In the genomic region with DNA sequence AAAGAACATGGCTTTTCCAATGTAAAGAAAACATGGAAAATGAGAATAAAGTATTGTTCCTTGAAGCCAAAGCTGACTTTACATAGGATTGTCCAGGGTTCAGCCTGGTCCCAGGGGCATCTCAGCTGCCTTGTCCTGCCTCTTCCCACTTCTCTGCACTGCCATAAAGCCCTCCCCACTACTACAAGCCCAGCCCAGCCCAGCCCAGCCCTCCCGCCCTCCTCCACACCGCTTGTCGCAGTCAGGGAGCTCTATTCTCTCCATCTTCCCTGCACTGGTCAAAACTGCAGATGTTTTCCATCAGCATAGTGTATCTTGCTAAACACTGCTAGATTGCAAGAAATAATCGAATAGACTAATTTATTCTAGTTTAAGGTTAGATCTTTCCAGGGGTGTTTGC, we compare ENCODE assay signal across 14 cellular contexts.
A peak's percentile ranks its signal among the peaks of the same experiment; 100 is the strongest.
DNase-seq lines count a peak whose midpoint lies in the region; ATAC-seq and TF ChIP-seq lines count a peak whose summit lies in the region.
"Had no signal": no experiment of that assay in that cellular context is flagged by ENCODE, and none has a peak within 500 bp of the region (broad histone marks: within the 10 kb centered on the region; RNA-seq: fewer than 3 reads in every experiment).

No MANE protein-coding gene starts in this region.

- WGBS in SK-N-SH (ENCODE audit: low lambda C conversion rate), result 83% methylated on average over 4 of the region's 4 CpGs
- WGBS in endodermal cell (ENCODE audit: insufficient coverage in 1 of 2, insufficient read length in 1 of 2), 2 experiments, result 35% methylated on average over 4 of the region's 4 CpGs; no CpG with 5 or more reads in 1 of the 2 experiments
- WGBS in gastroesophageal sphincter (ENCODE audit: low coverage in 1 of 2), 2 donors, result 5 to 17% methylated on average over 1 to 3 of the region's 4 CpGs

- POLR2A ChIA-PET in SK-N-SH (lab: Yijun Ruan, JAX), result no interaction called here

- TF ChIP-seq EP300 in SK-N-SH (IDR thresholded peaks at IDR 0.05; ENCODE audit: borderline replicate concordance in 1 of 2, low read depth in 1 of 2, low read length in 1 of 2) (no peak), gastroesophageal sphincter (IDR thresholded peaks at IDR 0.05) (no peak)

- peak; percentile 33 for DNase-seq in SK-N-SH
- peak; percentile 67 for DNase-seq in endodermal cell
- DNase-seq in left kidney (ENCODE audit: low read depth, low spot score), result peak; percentile 34
- no peak for DNase-seq in DMS114 treated with DMSO at 0.1 percent for 48 hours (lab: John Stamatoyannopoulos, UW; ENCODE audit: unreplicated experiment)
- DNase-seq in right atrium auricular region (ENCODE audit: low spot score), result no peak
- DNase-seq: CD8-positive, alpha-beta T cell; COR-L47; DND-41; GDM1 had no signal

- H3K9me3 ChIP-seq in SK-N-SH, result no peaks in the 10 kb centered on the region
- no peaks in the 10 kb centered on the region for H3K9me3 ChIP-seq in endodermal cell (ENCODE audit: control insufficient read depth, low read length)
- no peaks in the 10 kb centered on the region for H3K9me3 ChIP-seq in right atrium auricular region
- H3K9me3 ChIP-seq in gastroesophageal sphincter, result no peaks in the 10 kb centered on the region

- no peak overlapping the region for H3K9ac ChIP-seq in SK-N-SH
- no peak overlapping the region for H3K9ac ChIP-seq in endodermal cell (ENCODE audit: extremely low read depth, low read length, poor library complexity, severe bottlenecking)

- H3K36me3 ChIP-seq in SK-N-SH (replicated peaks in 1 of 2; ENCODE audit: control insufficient read depth in 1 of 2, insufficient read depth in 2 of 2, low read length in 1 of 2), result no peaks in the 10 kb centered on the region
- H3K36me3 ChIP-seq in endodermal cell (ENCODE audit: control insufficient read depth, insufficient read depth, low read length), result no peaks in the 10 kb centered on the region
- H3K36me3 ChIP-seq in right atrium auricular region, result no peaks in the 10 kb centered on the region
- H3K36me3 ChIP-seq in gastroesophageal sphincter, result no peaks in the 10 kb centered on the region

- no peak overlapping the region for H3K27ac Mint-ChIP-seq in endodermal cell
- H3K27ac Mint-ChIP-seq: CD14-positive monocyte; CD8-positive, alpha-beta T cell had no signal

- peaks cover 7% of the 10 kb centered on the region for H3K27me3 Mint-ChIP-seq in endodermal cell (ENCODE audit: insufficient read depth)

- H3K27me3 ChIP-seq in SK-N-SH (ENCODE audit: insufficient read depth), result no peaks in the 10 kb centered on the region
- peaks cover 6% of the 10 kb centered on the region for H3K27me3 ChIP-seq in endodermal cell (ENCODE audit: control insufficient read depth, insufficient read depth, low read length, poor library complexity, severe bottlenecking)
- H3K27me3 ChIP-seq in right atrium auricular region, result no peaks in the 10 kb centered on the region
- H3K27me3 ChIP-seq in gastroesophageal sphincter, result no peaks in the 10 kb centered on the region

- CTCF ChIA-PET in SK-N-SH (lab: Yijun Ruan, JAX), result no interaction called here

- no peaks in the 10 kb centered on the region for H3K9me3 Mint-ChIP-seq in endodermal cell
- H3K9me3 Mint-ChIP-seq: CD8-positive, alpha-beta T cell had no signal

- H3K79me2 ChIP-seq in SK-N-SH (ENCODE audit: insufficient read depth), result no peaks in the 10 kb centered on the region

- TF ChIP-seq POLR2A in gastroesophageal sphincter (IDR thresholded peaks at IDR 0.05), result no peak

- no peaks in the 10 kb centered on the region for H3K36me3 Mint-ChIP-seq in endodermal cell (ENCODE audit: low read depth)
- H3K36me3 Mint-ChIP-seq: CD14-positive monocyte; CD8-positive, alpha-beta T cell had no signal

- no peak for TF ChIP-seq CTCF in SK-N-SH (IDR thresholded peaks at IDR 0.05)
- no peak for TF ChIP-seq CTCF in endodermal cell (conservative IDR thresholded peaks at IDR 0.05)
- TF ChIP-seq CTCF in right atrium auricular region (IDR thresholded peaks at IDR 0.05), result no peak
- TF ChIP-seq CTCF in gastroesophageal sphincter (IDR thresholded peaks at IDR 0.05), result no peak

- no peaks in the 10 kb centered on the region for H4K20me1 ChIP-seq in SK-N-SH (ENCODE audit: insufficient read depth)

- no peak for TF ChIP-seq RAD21 in SK-N-SH (IDR thresholded peaks at IDR 0.05; ENCODE audit: low read length)

- no peak overlapping the region for H3K4me3 Mint-ChIP-seq in endodermal cell
- H3K4me3 Mint-ChIP-seq: CD14-positive monocyte; CD8-positive, alpha-beta T cell had no signal

- H3K4me1 ChIP-seq in SK-N-SH (ENCODE audit: control insufficient read depth in 1 of 2, insufficient read depth in 2 of 2, low read depth in 1 of 2, low read length in 1 of 2), result peaks cover 0 to 9% of the 10 kb centered on the region in 2 experiments; a peak in 2 of 4 replicates
- peaks cover 14% of the 10 kb centered on the region for H3K4me1 ChIP-seq in endodermal cell (ENCODE audit: control insufficient read depth, insufficient read depth, low read length)
- no peaks in the 10 kb centered on the region for H3K4me1 ChIP-seq in right atrium auricular region
- no peaks in the 10 kb centered on the region for H3K4me1 ChIP-seq in gastroesophageal sphincter

- peaks cover under 1% of the 10 kb centered on the region for H3F3A ChIP-seq in SK-N-SH (replicated peaks; ENCODE audit: insufficient read depth)

- ATAC-seq in SK-N-SH treated with all-trans-retinoic acid at 6 μM for 48 hours (no peak), gastroesophageal sphincter (no peak)
- ATAC-seq: CD8-positive, alpha-beta T cell; HCT116 had no signal

- H3K4me3 ChIP-seq in SK-N-SH (ENCODE audit: low read depth in 2 of 2, low read length in 1 of 2), result no peak overlapping the region
- H3K4me3 ChIP-seq in endodermal cell (ENCODE audit: low read length), result no peak overlapping the region
- H3K4me3 ChIP-seq in right atrium auricular region, result no peak overlapping the region
- H3K4me3 ChIP-seq in gastroesophageal sphincter, result no peak overlapping the region

- H2AFZ ChIP-seq in SK-N-SH (ENCODE audit: low read depth), result no peak overlapping the region

- no peaks in the 10 kb centered on the region for H3K9me2 ChIP-seq in SK-N-SH

- H3K27ac ChIP-seq in SK-N-SH (ENCODE audit: low read depth in 2 of 2, low read length in 1 of 2), result no peak overlapping the region
- H3K27ac ChIP-seq in endodermal cell (ENCODE audit: low read depth, low read length), result no peak overlapping the region
- no peak overlapping the region for H3K27ac ChIP-seq in right atrium auricular region
- H3K27ac ChIP-seq in gastroesophageal sphincter, result no peak overlapping the region
- H3K27ac ChIP-seq: 22Rv1 had no signal

- no peak overlapping the region for H3K4me2 ChIP-seq in SK-N-SH

- peaks cover 53% of the 10 kb centered on the region for H3K4me1 Mint-ChIP-seq in endodermal cell
- H3K4me1 Mint-ChIP-seq: CD14-positive monocyte had no signal

TF ChIP-seq in SK-N-SH, 30 proteins besides CTCF, POLR2A, EP300 and RAD21:
- TF ChIP-seq EZH2phosphoT487 (IDR thresholded peaks at IDR 0.05; ENCODE audit: borderline replicate concordance, low read depth), result no peak
- TF ChIP-seq, protein P1, sequence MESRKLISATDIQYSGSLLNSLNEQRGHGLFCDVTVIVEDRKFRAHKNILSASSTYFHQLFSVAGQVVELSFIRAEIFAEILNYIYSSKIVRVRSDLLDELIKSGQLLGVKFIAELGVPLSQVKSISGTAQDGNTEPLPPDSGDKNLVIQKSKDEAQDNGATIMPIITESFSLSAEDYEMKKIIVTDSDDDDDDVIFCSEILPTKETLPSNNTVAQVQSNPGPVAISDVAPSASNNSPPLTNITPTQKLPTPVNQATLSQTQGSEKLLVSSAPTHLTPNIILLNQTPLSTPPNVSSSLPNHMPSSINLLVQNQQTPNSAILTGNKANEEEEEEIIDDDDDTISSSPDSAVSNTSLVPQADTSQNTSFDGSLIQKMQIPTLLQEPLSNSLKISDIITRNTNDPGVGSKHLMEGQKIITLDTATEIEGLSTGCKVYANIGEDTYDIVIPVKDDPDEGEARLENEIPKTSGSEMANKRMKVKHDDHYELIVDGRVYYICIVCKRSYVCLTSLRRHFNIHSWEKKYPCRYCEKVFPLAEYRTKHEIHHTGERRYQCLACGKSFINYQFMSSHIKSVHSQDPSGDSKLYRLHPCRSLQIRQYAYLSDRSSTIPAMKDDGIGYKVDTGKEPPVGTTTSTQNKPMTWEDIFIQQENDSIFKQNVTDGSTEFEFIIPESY (IDR thresholded peaks at IDR 0.05; ENCODE audit: borderline replicate concordance, low read depth), result no peak
- no peak for TF ChIP-seq TEAD4 (IDR thresholded peaks at IDR 0.05; ENCODE audit: borderline replicate concordance, insufficient read depth)
- no peak for TF ChIP-seq TCF12 (IDR thresholded peaks at IDR 0.05)
- no peak for TF ChIP-seq CHD2 (IDR thresholded peaks at IDR 0.05; ENCODE audit: low read length, partially characterized antibody)
- TF ChIP-seq GATA2 (CRISPR knock-in tag; IDR thresholded peaks at IDR 0.05), result no peak

TF ChIP-seq in SK-N-SH treated with all-trans-retinoic acid at 6 μM for 48 hours, 23 proteins besides CTCF, POLR2A, EP300 and RAD21:
- no peak for TF ChIP-seq CSDC2 (CRISPR knock-in tag; IDR thresholded peaks at IDR 0.05)
- TF ChIP-seq, protein P2, sequence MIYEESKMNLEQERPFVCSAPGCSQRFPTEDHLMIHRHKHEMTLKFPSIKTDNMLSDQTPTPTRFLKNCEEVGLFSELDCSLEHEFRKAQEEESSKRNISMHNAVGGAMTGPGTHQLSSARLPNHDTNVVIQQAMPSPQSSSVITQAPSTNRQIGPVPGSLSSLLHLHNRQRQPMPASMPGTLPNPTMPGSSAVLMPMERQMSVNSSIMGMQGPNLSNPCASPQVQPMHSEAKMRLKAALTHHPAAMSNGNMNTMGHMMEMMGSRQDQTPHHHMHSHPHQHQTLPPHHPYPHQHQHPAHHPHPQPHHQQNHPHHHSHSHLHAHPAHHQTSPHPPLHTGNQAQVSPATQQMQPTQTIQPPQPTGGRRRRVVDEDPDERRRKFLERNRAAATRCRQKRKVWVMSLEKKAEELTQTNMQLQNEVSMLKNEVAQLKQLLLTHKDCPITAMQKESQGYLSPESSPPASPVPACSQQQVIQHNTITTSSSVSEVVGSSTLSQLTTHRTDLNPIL (CRISPR knock-in tag; IDR thresholded peaks at IDR 0.05; ENCODE audit: low read depth), result no peak
- no peak for TF ChIP-seq ZNF70 (CRISPR knock-in tag; IDR thresholded peaks at IDR 0.05)
- TF ChIP-seq ARNTL (CRISPR knock-in tag; IDR thresholded peaks at IDR 0.05; ENCODE audit: borderline replicate concordance, low read depth), result no peak
- no peak for TF ChIP-seq ZFP30 (CRISPR knock-in tag; IDR thresholded peaks at IDR 0.05)

Comparison
In these comparisons a context has a peak if more than half of its experiments do, and no peak if none do; other contexts are left out.
1. DNase-seq: peak in SK-N-SH (single experiment), endodermal cell (single experiment) and left kidney (single experiment); none in DMS114 treated with DMSO at 0.1 percent for 48 hours (single experiment) and right atrium auricular region (single experiment).